Comparison of ENCODE assay signal across 18 cellular contexts in genomic region chr22:23791737-23792645, GRCh38. TPM values are rescaled to one million over a fixed set of nuclear protein-coding genes. Genes with fewer than 3 reads are reported as not detected.
A peak's percentile ranks its signal among the peaks of the same experiment; 100 is the strongest.
DNase-seq lines count a peak whose midpoint lies in the region; ATAC-seq and TF ChIP-seq lines count a peak whose summit lies in the region.
"Had no signal": no experiment of that assay in that cellular context is flagged by ENCODE, and none has a peak within 500 bp of the region (broad histone marks: within the 10 kb centered on the region; RNA-seq: fewer than 3 reads in every experiment).

No MANE protein-coding gene starts in this region.

- 0 out of 2 replicates have a peak overlapping the region, but pooled peaks have one; percentile 30 for H3K27ac ChIP-seq in HEK293 (ENCODE audit: extremely low read depth, low read depth, low read length)
- no peak overlapping the region for H3K27ac ChIP-seq in spleen
- H3K27ac ChIP-seq in mesendoderm (ENCODE audit: low read depth, low read length), result no peak overlapping the region
- H3K27ac ChIP-seq: body of pancreas had no signal

- intact Hi-C loops in left colon (cut with DNase I, micrococcal nuclease), result no loop called here
- intact Hi-C loops in spleen (cut with DNase I; ENCODE audit: low total_unique reads), result no loop called here

- CTCF ChIA-PET in HEK293 (lab: Yijun Ruan, JAX), result interaction anchor here (0.7 to 1.2 kb wide), 3 partner anchors 17 to 23 kb away, joined by 3 to 6 read pairs (median 4); no protein-coding TSS in a partner anchor
- CTCF ChIA-PET in activated CD8-positive, alpha-beta T cell treated with anti-CD3 and anti-CD28 coated beads, Interleukin-2, amount 10 ng/mL, durations not matched to agents 7 days and 5 days (lab: Charles Lee), result interaction anchor here (1.3 kb wide), 1 partner anchor 21 kb away, joined by 3 read pairs; no protein-coding TSS in a partner anchor

- H3K79me1 ChIP-seq in mesendoderm (ENCODE audit: low read length), result peaks cover 27% of the 10 kb centered on the region

- no peak overlapping the region for H4K5ac ChIP-seq in mesendoderm (ENCODE audit: low read length)

- H2AK5ac ChIP-seq in mesendoderm (ENCODE audit: low read length), result no peak overlapping the region

- H3K4me3 Mint-ChIP-seq in activated CD8-positive, alpha-beta T cell treated with anti-CD3 and anti-CD28 coated beads, Interleukin-2, amount 10 ng/mL, durations not matched to agents 7 days and 5 days, result no peak overlapping the region
- H3K4me3 Mint-ChIP-seq: activated CD4-positive, alpha-beta memory T cell treated with anti-CD3 and anti-CD28 coated beads for 36 hours had no signal

- H3K4ac ChIP-seq in mesendoderm (ENCODE audit: low read depth, low read length), result no peak overlapping the region

- no peak overlapping the region for H3K23ac ChIP-seq in mesendoderm (ENCODE audit: low read length)

- no peak overlapping the region for H3K4me2 ChIP-seq in mesendoderm (ENCODE audit: low read length)

- H3K27me3 ChIP-seq in spleen (replicated peaks in 1 of 7), result no peaks in the 10 kb centered on the region
- no peaks in the 10 kb centered on the region for H3K27me3 ChIP-seq in mesendoderm (ENCODE audit: insufficient read depth, low read length, poor library complexity)
- H3K27me3 ChIP-seq: body of pancreas, dorsolateral prefrontal cortex, SJSA1 had no signal

- H3K27me3 Mint-ChIP-seq in activated CD8-positive, alpha-beta T cell treated with anti-CD3 and anti-CD28 coated beads, Interleukin-2, amount 10 ng/mL, durations not matched to agents 7 days and 5 days (ENCODE audit: low read depth), result no peaks in the 10 kb centered on the region
- H3K27me3 Mint-ChIP-seq: activated CD4-positive, alpha-beta memory T cell treated with anti-CD3 and anti-CD28 coated beads for 36 hours; naive thymus-derived CD4-positive, alpha-beta T cell had no signal

- peaks cover 43% of the 10 kb centered on the region for H3K79me2 ChIP-seq in mesendoderm (ENCODE audit: control insufficient read depth, insufficient read depth, low read length)

- no peak overlapping the region for H3K18ac ChIP-seq in mesendoderm (ENCODE audit: low read length)

- TF ChIP-seq CTCF in HEK293 (tag by site-specific recombination; IDR thresholded peaks at IDR 0.05) (no peak), spleen (IDR thresholded peaks at IDR 0.05 in 8 of 11, conservative IDR thresholded peaks at IDR 0.05 in 3 of 11) (no peak)

- POLR2A ChIA-PET in HEK293 (lab: Yijun Ruan, JAX), result no interaction called here
- POLR2A ChIA-PET in activated CD8-positive, alpha-beta T cell treated with anti-CD3 and anti-CD28 coated beads, Interleukin-2, amount 10 ng/mL, durations not matched to agents 7 days and 5 days (lab: Charles Lee), result no interaction called here

- no peak overlapping the region for H4K8ac ChIP-seq in mesendoderm (ENCODE audit: low read depth, low read length)

- H3K4me3 ChIP-seq in HEK293 (ENCODE audit: low read depth, low read length) (no peak overlapping the region), spleen (no peak overlapping the region), mesendoderm (ENCODE audit: low read length) (no peak overlapping the region)
- H3K4me3 ChIP-seq: body of pancreas, dorsolateral prefrontal cortex, left ventricle myocardium inferior, SJSA1 had no signal

- H3K9me3 ChIP-seq in HEK293 (ENCODE audit: control insufficient read depth, insufficient read depth, low read depth, low read length) (no peaks in the 10 kb centered on the region), spleen (no peaks in the 10 kb centered on the region)
- H3K9me3 ChIP-seq: body of pancreas, left ventricle myocardium inferior, SJSA1 had no signal

- WGBS in spleen, 5 donors, result 86 to 91% (median 88%) methylated on average over 17 to 25 of the region's 25 CpGs
- no CpG with 5 or more reads among the region's 25 CpGs for WGBS in mesendoderm (ENCODE audit: extremely low coverage, insufficient coverage, low lambda C conversion rate)

- no peak overlapping the region for H2BK5ac ChIP-seq in mesendoderm (ENCODE audit: low read length)

- no peak overlapping the region for H2BK15ac ChIP-seq in mesendoderm (replicated peaks; ENCODE audit: low read depth)

- no peak overlapping the region for H3K56ac ChIP-seq in mesendoderm (ENCODE audit: low read length)

- H3K27ac Mint-ChIP-seq in activated CD8-positive, alpha-beta T cell treated with anti-CD3 and anti-CD28 coated beads, Interleukin-2, amount 10 ng/mL, durations not matched to agents 7 days and 5 days, result peak overlapping the region; percentile 39
- H3K27ac Mint-ChIP-seq: activated CD4-positive, alpha-beta memory T cell treated with anti-CD3 and anti-CD28 coated beads for 36 hours had no signal

- H3K9me3 Mint-ChIP-seq in activated CD8-positive, alpha-beta T cell treated with anti-CD3 and anti-CD28 coated beads, Interleukin-2, amount 10 ng/mL, durations not matched to agents 7 days and 5 days (ENCODE audit: insufficient read depth), result no peaks in the 10 kb centered on the region
- H3K9me3 Mint-ChIP-seq: activated CD4-positive, alpha-beta memory T cell treated with anti-CD3 and anti-CD28 coated beads for 36 hours; naive thymus-derived CD4-positive, alpha-beta T cell had no signal

- peaks cover 42% of the 10 kb centered on the region for H3K4me1 Mint-ChIP-seq in activated CD8-positive, alpha-beta T cell treated with anti-CD3 and anti-CD28 coated beads, Interleukin-2, amount 10 ng/mL, durations not matched to agents 7 days and 5 days (ENCODE audit: low read depth)

- no peak for DNase-seq in activated CD8-positive, alpha-beta T cell treated with anti-CD3 and anti-CD28 coated beads, Interleukin-2, amount 10 ng/mL, durations not matched to agents 7 days and 5 days
- DNase-seq in left colon (no peak), spleen (peak; percentile 58), mesendoderm (no peak)
- DNase-seq in stimulated activated CD8-positive, alpha-beta memory T cell treated with anti-CD3 and anti-CD28 coated beads, Interleukin-4, amount 100 ng/mL, for 48 hours, result no peak
- DNase-seq: activated CD4-positive, alpha-beta memory T cell treated with anti-CD3 and anti-CD28 coated beads for 36 hours; activated effector memory CD4-positive, alpha-beta T cell treated with Interleukin-2 at 50 U/mL for 16 hours; body of pancreas; DMS79 treated with DMSO at 0.1 percent for 48 hours; dorsolateral prefrontal cortex; naive thymus-derived CD4-positive, alpha-beta T cell; NCI-H1694 treated with DMSO at 0.1 percent for 48 hours had no signal

- H3K4me1 ChIP-seq in HEK293 (ENCODE audit: control insufficient read depth, insufficient read depth, low read length), result peaks cover 9% of the 10 kb centered on the region
- H3K4me1 ChIP-seq in spleen, result peaks cover 18 to 56% (median 34%) of the 10 kb centered on the region in 6 donors
- H3K4me1 ChIP-seq in mesendoderm (ENCODE audit: control insufficient read depth, low read depth, low read length), result peaks cover 1% of the 10 kb centered on the region

- ATAC-seq in activated CD8-positive, alpha-beta T cell treated with anti-CD3 and anti-CD28 coated beads, Interleukin-2, amount 10 ng/mL, durations not matched to agents 7 days and 5 days, result no peak
- ATAC-seq in left colon (peak; percentile 47), GM21423 (IDR thresholded peaks at IDR 0.05; ENCODE audit: unreplicated experiment) (no peak)
- ATAC-seq: body of pancreas; naive thymus-derived CD4-positive, alpha-beta T cell had no signal

- peaks cover 54% of the 10 kb centered on the region for H3K36me3 Mint-ChIP-seq in activated CD8-positive, alpha-beta T cell treated with anti-CD3 and anti-CD28 coated beads, Interleukin-2, amount 10 ng/mL, durations not matched to agents 7 days and 5 days (ENCODE audit: low read depth)

- H3K9ac ChIP-seq in mesendoderm (ENCODE audit: low read length), result no peak overlapping the region

- H2BK120ac ChIP-seq in mesendoderm (ENCODE audit: low read depth, low read length), result no peak overlapping the region

- H3K36me3 ChIP-seq in HEK293 (ENCODE audit: control insufficient read depth in 2 of 2, insufficient read depth in 1 of 2, low read length in 2 of 2) (peaks cover 46 to 63% of the 10 kb centered on the region in 2 experiments), spleen (peaks cover 0 to 80% (median 53%) of the 10 kb centered on the region in 6 donors), mesendoderm (ENCODE audit: control insufficient read depth, insufficient read depth, low read length) (peaks cover 10% of the 10 kb centered on the region)

- no peak for TF ChIP-seq POLR2A in spleen (IDR thresholded peaks at IDR 0.05)

RNA-seq across cellular contexts. Expression of gene SMARCB1, which starts 5.2 kb away (rescaled TPM):
- total RNA-seq in activated CD8-positive, alpha-beta T cell treated with anti-CD3 and anti-CD28 coated beads, Interleukin-2, amount 10 ng/mL, durations not matched to agents 7 days and 5 days, result 100 to 1,000 TPM; 112 to 113 TPM
- total RNA-seq in left colon, result 10 to 100 TPM; 65.9 to 79.3 TPM
- 100 to 1,000 TPM in 2 of 7 donors, 10 to 100 TPM in 5; 72.8 to 166 (median 84.6) TPM for total RNA-seq in spleen
- 100 to 1,000 TPM in 1 of 3 donors, 10 to 100 TPM in 2; 64.2 to 100 (median 86.9) TPM for polyA plus RNA-seq in spleen
- 73.6 TPM for polyA plus RNA-seq in mesendoderm (2013, experiment 1 of 2)
- 74.4 TPM for polyA plus RNA-seq in mesendoderm (2013, experiment 2 of 2)

RNA-seq across cellular contexts. Expression of gene MMP11, which starts 19.3 kb away (rescaled TPM):
- under 1 TPM; 0.42 to 0.55 TPM for total RNA-seq in activated CD8-positive, alpha-beta T cell treated with anti-CD3 and anti-CD28 coated beads, Interleukin-2, amount 10 ng/mL, durations not matched to agents 7 days and 5 days
- total RNA-seq in left colon (1 to 10 TPM; 1.6 to 4.6 TPM), spleen (10 to 100 TPM in 1 of 7 donors, 1 to 10 TPM in 5, under 1 TPM in 1; 0.66 to 11.0 (median 3.3) TPM)
- 1 to 10 TPM; 4.4 to 6.8 (median 4.7) TPM for polyA plus RNA-seq in spleen
- 0.79 TPM for polyA plus RNA-seq in mesendoderm (2013, experiment 1 of 2)
- 0.97 TPM for polyA plus RNA-seq in mesendoderm (2013, experiment 2 of 2)

RNA-seq across cellular contexts. Expression of gene CHCHD10, which starts 24.2 kb away (rescaled TPM):
- total RNA-seq in activated CD8-positive, alpha-beta T cell treated with anti-CD3 and anti-CD28 coated beads, Interleukin-2, amount 10 ng/mL, durations not matched to agents 7 days and 5 days, result 100 to 1,000 TPM; 134 to 140 TPM
- total RNA-seq in left colon, result 100 to 1,000 TPM; 413 to 538 TPM
- 100 to 1,000 TPM in 1 of 7 donors, 10 to 100 TPM in 6; 16.8 to 101 (median 83.4) TPM for total RNA-seq in spleen
- polyA plus RNA-seq in spleen, result 100 to 1,000 TPM; 117 to 189 (median 167) TPM
- 186 TPM for polyA plus RNA-seq in mesendoderm (2013, experiment 1 of 2)
- 187 TPM for polyA plus RNA-seq in mesendoderm (2013, experiment 2 of 2)

RNA-seq across cellular contexts. Expression of gene C22orf15, which starts 29.2 kb away (rescaled TPM):
- 1 to 10 TPM in 1 of 2 experiments, under 1 TPM in 1; 0.81 to 1.4 TPM for total RNA-seq in activated CD8-positive, alpha-beta T cell treated with anti-CD3 and anti-CD28 coated beads, Interleukin-2, amount 10 ng/mL, durations not matched to agents 7 days and 5 days
- not detected for total RNA-seq in left colon
- total RNA-seq in spleen, result under 1 TPM in 4 of 7 donors, not detected in 3; 0.44 to 0.97 (median 0.76) TPM
- polyA plus RNA-seq in spleen, result 1 to 10 TPM in 1 of 3 donors, under 1 TPM in 2; 0.29 to 1.4 (median 0.59) TPM
- polyA plus RNA-seq in mesendoderm (2013, experiment 1 of 2), result 1.6 TPM
- 1.7 TPM for polyA plus RNA-seq in mesendoderm (2013, experiment 2 of 2)
- total RNA-seq: body of pancreas, left ventricle myocardium inferior, NCI-H460, SJSA1 had no signal

RNA-seq across cellular contexts. Expression of gene VPREB3, which starts 37.8 kb away (rescaled TPM):
- not detected for total RNA-seq in activated CD8-positive, alpha-beta T cell treated with anti-CD3 and anti-CD28 coated beads, Interleukin-2, amount 10 ng/mL, durations not matched to agents 7 days and 5 days
- total RNA-seq in left colon (1 to 10 TPM in 1 of 2 donors, under 1 TPM in 1; 0.61 to 1.1 TPM), spleen (100 to 1,000 TPM in 1 of 7 donors, 10 to 100 TPM in 6; 24.9 to 103 (median 49.5) TPM)
- polyA plus RNA-seq in spleen, result 100 to 1,000 TPM; 315 to 472 (median 377) TPM
- polyA plus RNA-seq in mesendoderm (2013, experiment 1 of 2), result 0.22 TPM
- 0.21 TPM for polyA plus RNA-seq in mesendoderm (2013, experiment 2 of 2)
- total RNA-seq: activated CD4-positive, alpha-beta memory T cell treated with anti-CD3 and anti-CD28 coated beads for 36 hours; body of pancreas; NCI-H460; SJSA1; temporal lobe had no signal
